ENCODE assay signal across 12 cellular contexts in genomic region chr15:36844453-36845094, GRCh38.
DNase-seq lines count a peak whose midpoint lies in the region; ATAC-seq, FAIRE-seq and TF ChIP-seq lines count a peak whose summit lies in the region.
"Had no signal": no experiment of that assay in that cellular context is flagged by ENCODE, and none has a peak within 500 bp of the region (broad histone marks: within the 10 kb centered on the region; RNA-seq: fewer than 3 reads in every experiment).

No MANE protein-coding gene starts in this region.

- WGBS in H1 (ENCODE audit: extremely low coverage in 1 of 2, insufficient coverage in 1 of 2, insufficient read length in 1 of 2, insufficient replicate concordance in 2 of 2, low coverage in 1 of 2, low lambda C conversion rate in 2 of 2, missing lambda C conversion rate in 1 of 2), 2 experiments, result 75% methylated on average over 4 of the region's 4 CpGs; no CpG with 5 or more reads in 1 of the 2 experiments
- WGBS in sigmoid colon, 2 donors, result 7 to 25% methylated on average over 4 of the region's 4 CpGs

- H3K36me3 ChIP-seq in H1 (ENCODE audit: control insufficient read depth in 2 of 4, insufficient read depth in 4 of 4, low read length in 3 of 4) (no peaks in the 10 kb centered on the region), sigmoid colon (no peaks in the 10 kb centered on the region)
- H3K36me3 ChIP-seq: right lobe of liver had no signal

- H3K23me2 ChIP-seq in H1 (ENCODE audit: low read depth, low read length), result no peaks in the 10 kb centered on the region

- no peak overlapping the region for H3K18ac ChIP-seq in H1 (ENCODE audit: extremely low read depth, low read length)

- no peak overlapping the region for H4K91ac ChIP-seq in H1 (replicated peaks; ENCODE audit: insufficient read length, low read length)

- no peak overlapping the region for H3K9ac ChIP-seq in H1 (replicated peaks in 1 of 4; ENCODE audit: extremely low read depth in 1 of 4, low read depth in 3 of 4, low read length in 3 of 4)

- no peak for FAIRE-seq in H1 (lab: Jason Lieb, UNC)

- no peaks in the 10 kb centered on the region for H3K79me1 ChIP-seq in H1 (ENCODE audit: low read depth, low read length)

- POLR2A ChIA-PET in H1 (lab: Charles Lee; ENCODE audit: partially characterized antibody), result no interaction called here

- peak; percentile 3 to 26; a peak in 2 of 4 replicates for TF ChIP-seq RAD21 in H1 (IDR thresholded peaks at IDR 0.05 in 1 of 2, conservative IDR thresholded peaks at IDR 0.05 in 1 of 2; ENCODE audit: low read depth in 2 of 2, low read length in 2 of 2)

- H4K8ac ChIP-seq in H1 (ENCODE audit: extremely low read depth, insufficient read depth, low read length), result no peak overlapping the region

- CTCF ChIA-PET in H1 (lab: Charles Lee; ENCODE audit: partially characterized antibody), result interaction anchor here (0.5 to 1.4 kb wide), 4 partner anchors 26 to 566 kb away, joined by 3 to 4 read pairs (median 3); no protein-coding TSS in a partner anchor

- H3K56ac ChIP-seq in H1 (replicated peaks; ENCODE audit: insufficient read length, low read depth, low read length), result no peak overlapping the region

- H2AK5ac ChIP-seq in H1 (ENCODE audit: low read depth, low read length), result no peak overlapping the region

- intact Hi-C loops in sigmoid colon (cut with DNase I), result no loop called here

- TF ChIP-seq EP300 in H1 (IDR thresholded peaks at IDR 0.05; ENCODE audit: borderline replicate concordance in 1 of 2, low read depth in 2 of 2, low read length in 2 of 2) (no peak), sigmoid colon (IDR thresholded peaks at IDR 0.05) (no peak)

- no peak overlapping the region for H2BK12ac ChIP-seq in H1 (ENCODE audit: low read depth, low read length)

- H3K14ac ChIP-seq in H1 (ENCODE audit: insufficient read length), result no peak overlapping the region

- TF ChIP-seq CTCF in H1 (IDR thresholded peaks at IDR 0.05; ENCODE audit: control extremely low read depth in 1 of 3, insufficient read depth in 1 of 3, low read depth in 1 of 3, low read length in 3 of 3) (no peak), sigmoid colon (IDR thresholded peaks at IDR 0.05) (no peak)

- H3K4me1 ChIP-seq in H1 (replicated peaks in 1 of 4; ENCODE audit: control insufficient read depth in 3 of 4, insufficient read depth in 4 of 4, low read length in 3 of 4) (no peaks in the 10 kb centered on the region), sigmoid colon (peaks cover 0 to 11% (median 10%) of the 10 kb centered on the region in 4 donors)
- H3K4me1 ChIP-seq: right lobe of liver had no signal

- H3K4ac ChIP-seq in H1 (replicated peaks; ENCODE audit: insufficient read length, low read depth, low read length), result no peak overlapping the region

- no peak overlapping the region for H2BK15ac ChIP-seq in H1 (ENCODE audit: low read length)

- H4K5ac ChIP-seq in H1 (ENCODE audit: insufficient read length, low read depth, low read length), result no peak overlapping the region

- no peaks in the 10 kb centered on the region; a peak in 1 of 7 replicates for H3K27me3 ChIP-seq in H1 (replicated peaks in 1 of 4; ENCODE audit: control insufficient read depth in 3 of 4, extremely low read depth in 1 of 4, insufficient read depth in 3 of 4, low read length in 3 of 4)
- H3K27me3 ChIP-seq in sigmoid colon, result no peaks in the 10 kb centered on the region
- H3K27me3 ChIP-seq: right lobe of liver had no signal

- TF ChIP-seq POLR2A in H1 (IDR thresholded peaks at IDR 0.05; ENCODE audit: control extremely low read depth in 1 of 2, low read depth in 2 of 2, low read length in 2 of 2) (no peak), sigmoid colon (IDR thresholded peaks at IDR 0.05) (no peak)

- H4K20me1 ChIP-seq in H1 (replicated peaks in 1 of 2; ENCODE audit: control insufficient read depth in 1 of 2, insufficient read depth in 2 of 2, low read length in 2 of 2), result no peaks in the 10 kb centered on the region

- ATAC-seq in HG02852 (IDR thresholded peaks at IDR 0.05; ENCODE audit: unreplicated experiment), result no peak
- ATAC-seq in GM21447 (IDR thresholded peaks at IDR 0.05; ENCODE audit: unreplicated experiment), result no peak
- ATAC-seq: activated T-cell treated with anti-CD3 and anti-CD28 coated beads, Interleukin-2, amount 50 U/mL, for 72 hours had no signal

- DNase-seq in NCI-H146 (lab: John Stamatoyannopoulos, UW) (peak; percentile 23), NCI-H146 treated with DMSO at 0.1 percent for 48 hours (lab: John Stamatoyannopoulos, UW; ENCODE audit: unreplicated experiment) (no peak), NCI-H2081 treated with DMSO at 0.1 percent for 48 hours (lab: John Stamatoyannopoulos, UW) (peak; percentile 89), H1 (ENCODE audit: low read depth in 1 of 2, low spot score in 2 of 2) (no peak), sigmoid colon (peak; percentile 61), LoVo (ENCODE audit: low spot score) (no peak)
- DNase-seq: activated T-cell treated with anti-CD3 and anti-CD28 coated beads, Interleukin-2, amount 50 U/mL, for 72 hours; cerebellar nuclear complex; mammary epithelial cell; right lobe of liver had no signal

- no peak overlapping the region for H3K27ac ChIP-seq in H1 (ENCODE audit: low read depth, low read length)
- peak overlapping the region in 1 of 4 donors; percentile 20 for H3K27ac ChIP-seq in sigmoid colon
- H3K27ac ChIP-seq: right lobe of liver had no signal

- H3K9me3 ChIP-seq in H1 (ENCODE audit: insufficient read depth in 2 of 2, low read depth in 1 of 2, low read length in 1 of 2), result no peaks in the 10 kb centered on the region
- H3K9me3 ChIP-seq in sigmoid colon, result no peaks in the 10 kb centered on the region
- H3K9me3 ChIP-seq: right lobe of liver had no signal

- H2BK20ac ChIP-seq in H1 (ENCODE audit: low read length), result no peak overlapping the region

- H3K23ac ChIP-seq in H1 (ENCODE audit: insufficient read length), result no peak overlapping the region

- no peak overlapping the region for H3K4me3 ChIP-seq in H1 (ENCODE audit: extremely low read depth in 1 of 4, insufficient read depth in 2 of 4, low read depth in 3 of 4, low read length in 4 of 4)
- no peak overlapping the region for H3K4me3 ChIP-seq in sigmoid colon
- H3K4me3 ChIP-seq: right lobe of liver had no signal

- no peak overlapping the region for H3K4me2 ChIP-seq in H1 (ENCODE audit: insufficient read depth in 1 of 2, low read depth in 2 of 2, low read length in 2 of 2)

- H2AFZ ChIP-seq in H1 (ENCODE audit: low read length), result peak overlapping the region; percentile 91

- H3K79me2 ChIP-seq in H1 (ENCODE audit: control insufficient read depth in 1 of 2, insufficient read depth in 2 of 2, low read length in 2 of 2), result no peaks in the 10 kb centered on the region

- no peak overlapping the region for H2BK5ac ChIP-seq in H1 (ENCODE audit: low read depth, low read length)

- H2BK120ac ChIP-seq in H1 (replicated peaks; ENCODE audit: low read depth, low read length), result no peak overlapping the region

TF ChIP-seq in H1, 55 proteins besides CTCF, POLR2A, EP300 and RAD21 (continues in another document):
- no peak for TF ChIP-seq SIN3A (conservative IDR thresholded peaks at IDR 0.05 in 1 of 2, IDR thresholded peaks at IDR 0.05 in 1 of 2; ENCODE audit: low read depth in 1 of 2, low read length in 2 of 2)
- TF ChIP-seq RFX5 (IDR thresholded peaks at IDR 0.05; ENCODE audit: borderline replicate concordance, low read depth, low read length), result no peak
- no peak for TF ChIP-seq BACH1 (IDR thresholded peaks at IDR 0.05; ENCODE audit: low read length)

Comparison
In these comparisons a context has a peak if more than half of its experiments do, and no peak if none do; other contexts are left out.
1. DNase-seq: peak in NCI-H146 (single experiment), NCI-H2081 treated with DMSO at 0.1 percent for 48 hours (single experiment) and sigmoid colon (single experiment); none in NCI-H146 treated with DMSO at 0.1 percent for 48 hours (single experiment), H1 (0 of 2) and LoVo (single experiment).